Comparison of ENCODE assay signal across 1 cellular context in genomic region chr18:37668971-37669747, GRCh38.
TF ChIP-seq lines count a peak whose summit lies in the region.

No MANE protein-coding gene starts in this region.

TF ChIP-seq in H1, 55 proteins besides CTCF, POLR2A, EP300 and RAD21 (continued from another document):
- no peak for TF ChIP-seq SAP30 (IDR thresholded peaks at IDR 0.05; ENCODE audit: insufficient read depth, insufficient replicate concordance, low read length)
TF ChIP-seq in H1: peak in this region for 0.
